Comparison of ENCODE assay signal across 8 cellular contexts in genomic region chr21:31872452-31873274, GRCh38. TPM values are rescaled to one million over a fixed set of nuclear protein-coding genes. Genes with fewer than 3 reads are reported as not detected.
DNase-seq lines count a peak whose midpoint lies in the region; FAIRE-seq and TF ChIP-seq lines count a peak whose summit lies in the region.

HUNK (plus strand) TSS chr21:31873020; CDS start chr21:31873675, 655 bp downstream.

- intact Hi-C loops in uterus (cut with DNase I; ENCODE audit: low total_unique reads) = no loop called here

- H3K4me1 Mint-ChIP-seq in T-helper 1 cell treated with Interleukin-12 subunit alpha and Interleukin-12 subunit beta and Interleukin-4 antibody, amounts not matched to agents 30 μg/mL and 1 μg/mL, for 36 hours (ENCODE audit: low read depth) = peaks cover 5% of the 10 kb centered on the region

- H3K4me3 ChIP-seq in esophagus (ENCODE audit: low read depth in 1 of 2, low read length in 2 of 2) (peak within 1 kb of the TSS; percentile 52 to 60), muscle layer of colon (ENCODE audit: low read depth in 1 of 2, low read length in 2 of 2) (peak within 1 kb of the TSS; percentile 56 to 74), uterus (peak within 1 kb of the TSS; percentile 52 to 72)

- no peak within 1 kb of the TSS for H3K27ac Mint-ChIP-seq in T-helper 1 cell treated with Interleukin-12 subunit alpha and Interleukin-12 subunit beta and Interleukin-4 antibody, amounts not matched to agents 30 μg/mL and 1 μg/mL, for 36 hours

- WGBS in esophagus, 2 donors = 1% methylated on average over 68 to 74 of the region's 74 CpGs

- TF ChIP-seq CTCF in LNCAP (IDR thresholded peaks at IDR 0.05) (0 out of 2 replicates have a peak, but pooled peaks have one; percentile 15), uterus (IDR thresholded peaks at IDR 0.05) (peak in 1 of 4 experiments; percentile 16)

- no peak within 1 kb of the TSS for H3K9ac ChIP-seq in muscle layer of colon (ENCODE audit: low read length)

- H3K27me3 Mint-ChIP-seq in T-helper 1 cell treated with Interleukin-12 subunit alpha and Interleukin-12 subunit beta and Interleukin-4 antibody, amounts not matched to agents 30 μg/mL and 1 μg/mL, for 36 hours (ENCODE audit: low read depth) = peaks cover 67% of the 10 kb centered on the region

- H3K27ac ChIP-seq in esophagus (ENCODE audit: low read depth in 2 of 2, low read length in 1 of 2) (no peak within 1 kb of the TSS), muscle layer of colon (ENCODE audit: low read depth, low read length) (no peak within 1 kb of the TSS), uterus (peak within 1 kb of the TSS; percentile 63 to 82)

- no peak for FAIRE-seq in RCC 7860 (lab: Jason Lieb, UNC)

- no peaks in the 10 kb centered on the region for H3K27me3 ChIP-seq in esophagus (ENCODE audit: control insufficient read depth in 1 of 2, insufficient read depth in 2 of 2, low read length in 2 of 2)
- H3K27me3 ChIP-seq in muscle layer of colon (ENCODE audit: control insufficient read depth in 1 of 2, insufficient read depth in 2 of 2, low read length in 2 of 2) = peaks cover 6 to 29% of the 10 kb centered on the region in 2 donors
- H3K27me3 ChIP-seq in uterus = no peaks in the 10 kb centered on the region

- H3K9me3 ChIP-seq in esophagus (ENCODE audit: control insufficient read depth in 2 of 2, insufficient read depth in 1 of 2, low read depth in 1 of 2, low read length in 1 of 2) (no peaks in the 10 kb centered on the region), muscle layer of colon (ENCODE audit: low read length) (no peaks in the 10 kb centered on the region), uterus (no peaks in the 10 kb centered on the region)

- H3K4me1 ChIP-seq in esophagus (ENCODE audit: control insufficient read depth in 2 of 2, insufficient read depth in 2 of 2, low read length in 1 of 2) (peaks cover 3 to 15% of the 10 kb centered on the region in 2 donors), muscle layer of colon (ENCODE audit: insufficient read depth, low read length) (no peaks in the 10 kb centered on the region), uterus (peaks cover 0 to 6% of the 10 kb centered on the region in 2 donors)

- H3K36me3 Mint-ChIP-seq in T-helper 1 cell treated with Interleukin-12 subunit alpha and Interleukin-12 subunit beta and Interleukin-4 antibody, amounts not matched to agents 30 μg/mL and 1 μg/mL, for 36 hours (ENCODE audit: low read depth) = no peaks in the 10 kb centered on the region

- H3K4me3 Mint-ChIP-seq in T-helper 1 cell treated with Interleukin-12 subunit alpha and Interleukin-12 subunit beta and Interleukin-4 antibody, amounts not matched to agents 30 μg/mL and 1 μg/mL, for 36 hours = peak within 1 kb of the TSS; percentile 63

- H3K36me3 ChIP-seq in esophagus (ENCODE audit: control insufficient read depth in 2 of 2, insufficient read depth in 2 of 2, low read length in 1 of 2) (no peaks in the 10 kb centered on the region), muscle layer of colon (ENCODE audit: insufficient read depth, low read length) (no peaks in the 10 kb centered on the region), uterus (no peaks in the 10 kb centered on the region)

- no peak for TF ChIP-seq POLR2A in uterus (IDR thresholded peaks at IDR 0.05)

- DNase-seq in DMS 273 (lab: John Stamatoyannopoulos, UW; ENCODE audit: unreplicated experiment) = peak; percentile 85
- peak; percentile 34 to 42 for DNase-seq in uterus
- DNase-seq in RCC 7860 (ENCODE audit: low spot score) = no peak
- DNase-seq in effector CD8-positive, alpha-beta T cell (lab: John Stamatoyannopoulos, UW) = no peak

- no peaks in the 10 kb centered on the region for H3K9me3 Mint-ChIP-seq in T-helper 1 cell treated with Interleukin-12 subunit alpha and Interleukin-12 subunit beta and Interleukin-4 antibody, amounts not matched to agents 30 μg/mL and 1 μg/mL, for 36 hours

RNA-seq across cellular contexts. Expression of gene HUNK, which starts in this region (rescaled TPM):
- under 1 TPM; 0.10 to 0.20 TPM for polyA plus RNA-seq in esophagus
- 1 to 10 TPM; 1.5 to 8.8 (median 4.6) TPM for total RNA-seq in uterus

Comparison
In these comparisons a context has a peak if more than half of its experiments do, and no peak if none do; other contexts are left out.
1. DNase-seq: peak in DMS 273 (single experiment) and uterus (2 of 2); none in RCC 7860 (single experiment) and effector CD8-positive, alpha-beta T cell (single experiment).
2. H3K27ac ChIP-seq: peak in uterus (2 of 2); none in esophagus (0 of 2) and muscle layer of colon (single experiment).
3. Peak in every context shown above with its lines, with median percentiles within 50 percentile points of each other: H3K4me3 ChIP-seq.